Comparison of ENCODE assay signal across 8 cellular contexts in genomic region chr17:17152385-17152784, GRCh38. TPM values are rescaled to one million over a fixed set of nuclear protein-coding genes. Genes with fewer than 3 reads are reported as not detected.
DNase-seq lines count a peak whose midpoint lies in the region; ATAC-seq and TF ChIP-seq lines count a peak whose summit lies in the region.

No MANE protein-coding gene starts in this region.

- H3K27ac ChIP-seq in GM23248, result peak overlapping the region; percentile 92

- DNase-seq in GM23248, result peak; percentile 66
- DNase-seq in WTC11 (ENCODE audit: low spot score), result no peak
- peak; percentile 76 for DNase-seq in Right ventricle myocardium superior
- DNase-seq in stimulated activated effector memory CD8-positive, alpha-beta T cell treated with anti-CD3 and anti-CD28 coated beads, Interleukin-12 subunit alpha, Interleukin-12 subunit beta, amount 100 ng/mL, for 72 hours (ENCODE audit: low spot score in 2 of 2), result no peak
- no peak for DNase-seq in middle frontal gyrus (ENCODE audit: extremely low spot score, low spot score)
- DNase-seq in superior temporal gyrus (ENCODE audit: extremely low spot score), result no peak
- DNase-seq in NCI-H2171 (lab: John Stamatoyannopoulos, UW), result no peak

- H3K9me3 ChIP-seq in GM23248 (ENCODE audit: low read depth), result no peaks in the 10 kb centered on the region

- peaks cover 39% of the 10 kb centered on the region for H3K36me3 ChIP-seq in GM23248 (ENCODE audit: low read depth)

- H3K4me3 ChIP-seq in GM23248, result no peak overlapping the region

- WGBS in GM23248 (ENCODE audit: low coverage in 1 of 2, low lambda C conversion rate in 2 of 2, missing lambda C conversion rate in 2 of 2), 2 experiments, result 32 to 34% methylated on average over 4 of the region's 4 CpGs

- no peaks in the 10 kb centered on the region for H4K20me1 ChIP-seq in GM23248 (ENCODE audit: insufficient read depth)

- peaks cover 77% of the 10 kb centered on the region for H3F3A ChIP-seq in GM23248 (ENCODE audit: insufficient read depth)

- no peaks in the 10 kb centered on the region for H3K9me3 Mint-ChIP-seq in WTC11
- no peaks in the 10 kb centered on the region for H3K9me3 Mint-ChIP-seq in stimulated activated effector memory CD8-positive, alpha-beta T cell treated with anti-CD3 and anti-CD28 coated beads, Interleukin-12 subunit alpha, Interleukin-12 subunit beta, amount 100 ng/mL, for 72 hours

- intact Hi-C loops in Right ventricle myocardium superior (cut with DNase I), result no loop called here

- H3K36me3 Mint-ChIP-seq in WTC11, result peaks cover 53% of the 10 kb centered on the region
- H3K36me3 Mint-ChIP-seq in stimulated activated effector memory CD8-positive, alpha-beta T cell treated with anti-CD3 and anti-CD28 coated beads, Interleukin-12 subunit alpha, Interleukin-12 subunit beta, amount 100 ng/mL, for 72 hours, result peaks cover 99% of the 10 kb centered on the region

- no peak for TF ChIP-seq CTCF in WTC11 (IDR thresholded peaks at IDR 0.05)

- H3K4me1 Mint-ChIP-seq in WTC11, result no peaks in the 10 kb centered on the region
- peaks cover 52% of the 10 kb centered on the region for H3K4me1 Mint-ChIP-seq in stimulated activated effector memory CD8-positive, alpha-beta T cell treated with anti-CD3 and anti-CD28 coated beads, Interleukin-12 subunit alpha, Interleukin-12 subunit beta, amount 100 ng/mL, for 72 hours

- no peak for ATAC-seq in WTC11
- ATAC-seq in Right ventricle myocardium superior (ENCODE audit: poor library complexity), result peak; percentile 77
- ATAC-seq in stimulated activated effector memory CD8-positive, alpha-beta T cell treated with anti-CD3 and anti-CD28 coated beads, Interleukin-12 subunit alpha, Interleukin-12 subunit beta, amount 100 ng/mL, for 72 hours, result no peak
- no peak for ATAC-seq in GM21737 (IDR thresholded peaks at IDR 0.05; ENCODE audit: unreplicated experiment)

- H3K79me2 ChIP-seq in GM23248 (ENCODE audit: insufficient read depth), result peaks cover 16% of the 10 kb centered on the region

- peak overlapping the region; percentile 45 for H3K4me2 ChIP-seq in GM23248 (ENCODE audit: unreplicated experiment)

- peak overlapping the region; percentile 66 for H3K9ac ChIP-seq in GM23248

- in situ Hi-C loops in GM23248 (cut with MboI), result loop anchor here (10.0 kb wide), 1 partner anchor 58 kb away; no protein-coding TSS in a partner anchor

- no peaks in the 10 kb centered on the region for H3K9me2 ChIP-seq in GM23248 (ENCODE audit: insufficient read depth)

- H3K27me3 ChIP-seq in GM23248 (replicated peaks; ENCODE audit: insufficient read depth), result no peaks in the 10 kb centered on the region

- POLR2A ChIA-PET in WTC11 (lab: Charles Lee), result no interaction called here

- peak overlapping the region; percentile 50 for H3K27ac Mint-ChIP-seq in WTC11
- H3K27ac Mint-ChIP-seq in stimulated activated effector memory CD8-positive, alpha-beta T cell treated with anti-CD3 and anti-CD28 coated beads, Interleukin-12 subunit alpha, Interleukin-12 subunit beta, amount 100 ng/mL, for 72 hours, result peak overlapping the region; percentile 67

- CTCF ChIA-PET in WTC11 (lab: Charles Lee), result interaction anchor here (1.0 to 2.0 kb wide), 2 partner anchors 10 to 11 kb away, joined by 6 to 15 read pairs; no protein-coding TSS in a partner anchor

- H2AFZ ChIP-seq in GM23248, result no peak overlapping the region

- no peak overlapping the region for H3K4me3 Mint-ChIP-seq in WTC11
- H3K4me3 Mint-ChIP-seq in stimulated activated effector memory CD8-positive, alpha-beta T cell treated with anti-CD3 and anti-CD28 coated beads, Interleukin-12 subunit alpha, Interleukin-12 subunit beta, amount 100 ng/mL, for 72 hours, result peak overlapping the region; percentile 57

- H3K27me3 Mint-ChIP-seq in WTC11 (ENCODE audit: low read depth), result no peaks in the 10 kb centered on the region

- H3K4me1 ChIP-seq in GM23248 (ENCODE audit: insufficient read depth), result peaks cover 59% of the 10 kb centered on the region

TF ChIP-seq in WTC11, 78 proteins besides CTCF, POLR2A, EP300 and RAD21:
- TF ChIP-seq SOX15 (CRISPR knock-in tag; IDR thresholded peaks at IDR 0.05), result no peak
- no peak for TF ChIP-seq ZNF671 (CRISPR knock-in tag; IDR thresholded peaks at IDR 0.05)
- TF ChIP-seq MLX (CRISPR knock-in tag; IDR thresholded peaks at IDR 0.05), result no peak
- no peak for TF ChIP-seq NR1H2 (CRISPR knock-in tag; IDR thresholded peaks at IDR 0.05)

RNA-seq across cellular contexts. Expression of gene PLD6, which starts 53.7 kb away (rescaled TPM):
- total RNA-seq in GM23248 (2014; rRNA removed; shearing (Covaris generic)), result 0.65 and 2.0 TPM in 2 replicates
- polyA plus RNA-seq in GM23248 (2016; fragmentation: Nextera tagmentation; extraction: Ambion mirVana), result 0.85 and 1.0 TPM in 2 replicates
- total RNA-seq in WTC11 (2021) (1.2 to 2.6 TPM (median 2.6 TPM) in 3 replicates), Right ventricle myocardium superior (10.2 TPM)

Comparison
In these comparisons a context has a peak if more than half of its experiments do, and no peak if none do; other contexts are left out.
1. DNase-seq: peak in GM23248 (single experiment) and Right ventricle myocardium superior (single experiment); none in WTC11 (single experiment), stimulated activated effector memory CD8-positive, alpha-beta T cell treated with anti-CD3 and anti-CD28 coated beads, Interleukin-12 subunit alpha, Interleukin-12 subunit beta, amount 100 ng/mL, for 72 hours (0 of 2), middle frontal gyrus (single experiment), superior temporal gyrus (single experiment) and NCI-H2171 (single experiment).